In the genomic region with DNA sequence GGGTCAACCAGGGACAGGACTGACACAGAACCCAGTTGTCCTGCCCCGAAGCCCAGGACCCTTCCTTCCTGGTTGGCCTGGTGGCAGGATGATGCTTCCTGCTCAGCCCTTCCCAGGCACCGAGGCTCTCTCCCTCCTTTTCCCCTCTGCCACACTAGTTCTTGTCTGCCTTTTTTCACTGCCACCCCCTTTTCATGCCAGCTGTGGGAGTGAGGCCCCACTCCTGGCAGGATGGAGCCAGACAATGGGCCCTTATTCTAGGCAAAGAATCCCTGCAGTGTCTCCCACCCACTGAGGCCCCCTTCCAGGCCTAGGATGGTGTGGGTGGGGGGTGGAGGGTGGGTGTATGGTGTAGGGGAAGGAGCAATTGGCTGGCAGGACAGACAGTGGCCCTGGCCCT, we compare ENCODE assay signal across 27 cellular contexts. TPM values are rescaled to one million over a fixed set of nuclear protein-coding genes. Genes with fewer than 3 reads are reported as not detected.
A peak's percentile ranks its signal among the peaks of the same experiment; 100 is the strongest.
DNase-seq lines count a peak whose midpoint lies in the region; ATAC-seq and TF ChIP-seq lines count a peak whose summit lies in the region.
"Had no signal": no experiment of that assay in that cellular context is flagged by ENCODE, and none has a peak within 500 bp of the region (broad histone marks: within the 10 kb centered on the region; RNA-seq: fewer than 3 reads in every experiment).

No MANE protein-coding gene starts in this region.

- TF ChIP-seq POLR2A in suprapubic skin (IDR thresholded peaks at IDR 0.05) = no peak

- no peaks in the 10 kb centered on the region for H3K27me3 ChIP-seq in aorta (ENCODE audit: control insufficient read depth in 1 of 2, insufficient read depth in 2 of 2, low read length in 1 of 2)
- peaks cover 15% of the 10 kb centered on the region for H3K27me3 ChIP-seq in suprapubic skin
- peaks cover 15% of the 10 kb centered on the region; the same call in 1 of the 2 replicates for H3K27me3 ChIP-seq in H7 (ENCODE audit: control insufficient read depth, insufficient read depth, low read length)
- H3K27me3 ChIP-seq: ovary had no signal

- H3K4me1 ChIP-seq in aorta (ENCODE audit: control insufficient read depth in 1 of 2, insufficient read depth in 2 of 2, low read length in 2 of 2) (no peaks in the 10 kb centered on the region), suprapubic skin (peaks cover 15% of the 10 kb centered on the region)

- H3K4me3 Mint-ChIP-seq in progenitor cell of endocrine pancreas (ENCODE audit: low read depth) = no peak overlapping the region

- H3K4me1 Mint-ChIP-seq in progenitor cell of endocrine pancreas (ENCODE audit: low read depth) = peaks cover 8% of the 10 kb centered on the region

- H3K27me3 Mint-ChIP-seq in progenitor cell of endocrine pancreas = peaks cover 22% of the 10 kb centered on the region

- intact Hi-C loops in aorta (cut with DNase I) = loop anchor here in 1 of 2 donors (2.0 kb wide), 1 partner anchor 35 kb away; no protein-coding TSS in a partner anchor

- WGBS in aorta, 2 donors = 75 to 77% methylated on average over 2 of the region's 2 CpGs
- 72% methylated on average over 2 of the region's 2 CpGs for WGBS in suprapubic skin

- TF ChIP-seq EP300 in suprapubic skin (IDR thresholded peaks at IDR 0.05) = no peak

- H3K36me3 Mint-ChIP-seq in progenitor cell of endocrine pancreas (ENCODE audit: insufficient read depth) = peaks cover 7% of the 10 kb centered on the region
- H3K36me3 Mint-ChIP-seq: activated naive CD4-positive, alpha-beta T cell treated with anti-CD3 and anti-CD28 coated beads, Interleukin-2, amount 50 U/mL, for 24 hours; CD8-positive, alpha-beta T cell; IgD-negative memory B cell; stimulated activated effector memory CD8-positive, alpha-beta T cell treated with anti-CD3 and anti-CD28 coated beads, Interleukin-12 subunit alpha, Interleukin-12 subunit beta, amount 100 ng/mL, for 72 hours had no signal

- H3K27ac ChIP-seq in aorta (ENCODE audit: low read depth in 1 of 2, low read length in 2 of 2) (no peak overlapping the region), suprapubic skin (no peak overlapping the region)
- H3K27ac ChIP-seq: gastrocnemius medialis, ovary had no signal

- H3K27ac Mint-ChIP-seq in progenitor cell of endocrine pancreas = no peak overlapping the region
- H3K27ac Mint-ChIP-seq: activated T-helper 2 cell treated with anti-CD3 and anti-CD28 coated beads, Interferon-gamma antibody, Interleukin-2, Interleukin-4, amounts not matched to agents 10 μg/mL and 5 μg/mL and 100 μg/mL, durations not matched to agents 14 hours and 24 hours and 36 hours; CD8-positive, alpha-beta T cell; mesothelial cell of epicardium had no signal

- H3K9me3 ChIP-seq in aorta (ENCODE audit: control insufficient read depth, low read length) = no peaks in the 10 kb centered on the region
- H3K9me3 ChIP-seq in suprapubic skin = no peaks in the 10 kb centered on the region
- H3K9me3 ChIP-seq: gastrocnemius medialis, ovary had no signal

- H3K4me3 ChIP-seq in aorta (ENCODE audit: low read length in 2 of 2) (no peak overlapping the region), suprapubic skin (no peak overlapping the region), H7 (ENCODE audit: insufficient read depth, low read depth, low read length) (no peak overlapping the region)
- H3K4me3 ChIP-seq: ovary had no signal

- DNase-seq in NCI-H146 (lab: John Stamatoyannopoulos, UW) = peak; percentile 7
- DNase-seq in NCI-H146 treated with DMSO at 0.1 percent for 48 hours (lab: John Stamatoyannopoulos, UW; ENCODE audit: unreplicated experiment) = no peak
- DNase-seq in globus pallidus (ENCODE audit: low spot score) = peak; percentile 83
- peak in 44 of 56 donors; percentile 7 to 75 (median 44) for DNase-seq in nucleus accumbens (lab: John Stamatoyannopoulos, UW)
- peak; percentile 11 to 36 for DNase-seq in aorta
- no peak for DNase-seq in suprapubic skin (ENCODE audit: low spot score in 2 of 2)
- DNase-seq in H7 = no peak
- no peak for DNase-seq in progenitor cell of endocrine pancreas (ENCODE audit: low spot score, unreplicated experiment)
- DNase-seq: 8988T; activated CD4-positive, alpha-beta T cell treated with anti-CD3 and anti-CD28 coated beads, Interleukin-2, amount 50 U/mL, for 48 hours; activated CD8-positive, alpha-beta memory T cell treated with anti-CD3 and anti-CD28 coated beads, Interleukin-2, amount 50 U/mL, for 4 hours; CD8-positive, alpha-beta T cell; dermis blood vessel endothelial cell; DMS153; gastrocnemius medialis; naive thymus-derived CD4-positive, alpha-beta T cell; NCI-H1092 treated with DMSO at 0.1 percent for 48 hours; NCI-H2029; ovary; stimulated activated CD4-positive, alpha-beta T cell treated with anti-CD3 and anti-CD28 coated beads, Interleukin-4, amount 100 ng/mL, for 24 hours had no signal

- TF ChIP-seq CTCF in suprapubic skin (IDR thresholded peaks at IDR 0.05) (no peak), progenitor cell of endocrine pancreas (IDR thresholded peaks at IDR 0.05; ENCODE audit: unreplicated experiment) (no peak)

- H3K9me3 Mint-ChIP-seq in progenitor cell of endocrine pancreas (ENCODE audit: low read depth) = no peaks in the 10 kb centered on the region
- H3K9me3 Mint-ChIP-seq: activated naive CD4-positive, alpha-beta T cell treated with anti-CD3 and anti-CD28 coated beads, Interleukin-2, amount 50 U/mL, for 24 hours; activated T-helper 2 cell treated with anti-CD3 and anti-CD28 coated beads, Interferon-gamma antibody, Interleukin-2, Interleukin-4, amounts not matched to agents 10 μg/mL and 5 μg/mL and 100 μg/mL, durations not matched to agents 14 hours and 24 hours and 36 hours; CD8-positive, alpha-beta T cell; central memory CD8-positive, alpha-beta T cell; stimulated activated effector memory CD8-positive, alpha-beta T cell treated with anti-CD3 and anti-CD28 coated beads, Interleukin-12 subunit alpha, Interleukin-12 subunit beta, amount 100 ng/mL, for 72 hours had no signal

- ATAC-seq in aorta (ENCODE audit: low FRiP score) = no peak
- ATAC-seq: activated CD4-positive, CD25-positive, alpha-beta regulatory T cell treated with anti-CD3 and anti-CD28 coated beads, Interleukin-2, amount 50 U/mL, for 24 hours; CD8-positive, alpha-beta T cell; naive thymus-derived CD4-positive, alpha-beta T cell; stimulated activated effector memory CD8-positive, alpha-beta T cell treated with anti-CD3 and anti-CD28 coated beads, Interleukin-12 subunit alpha, Interleukin-12 subunit beta, amount 100 ng/mL, for 72 hours had no signal

- H3K36me3 ChIP-seq in aorta (ENCODE audit: control insufficient read depth in 1 of 2, insufficient read depth in 2 of 2, low read length in 1 of 2) (no peaks in the 10 kb centered on the region), suprapubic skin (no peaks in the 10 kb centered on the region), H7 (replicated peaks; ENCODE audit: control insufficient read depth, insufficient read depth, low read length) (no peaks in the 10 kb centered on the region)
- H3K36me3 ChIP-seq: gastrocnemius medialis, ovary had no signal

RNA-seq across cellular contexts. Expression of a gene that starts 1.1 kb away (rescaled TPM):
- 1 to 10 TPM; 3.7 to 5.8 TPM for total RNA-seq in aorta
- polyA plus RNA-seq in aorta = 1 to 10 TPM in 1 of 2 donors, under 1 TPM in 1; 0.64 to 9.4 TPM
- 1 to 10 TPM in 3 of 4 donors, under 1 TPM in 1; 0.53 to 4.5 (median 2.7) TPM for total RNA-seq in suprapubic skin
- 17.7 and 23.0 TPM in 2 replicates for total RNA-seq in H7 (2014; rRNA removed; shearing (Covaris generic))
- 55.9 and 58.0 TPM in 2 replicates for total RNA-seq in progenitor cell of endocrine pancreas

RNA-seq across cellular contexts. Expression of a gene that starts 29.2 kb away (rescaled TPM):
- total RNA-seq in aorta (10 to 100 TPM in 1 of 2 donors, 1 to 10 TPM in 1; 8.2 to 16.5 TPM), suprapubic skin (10 to 100 TPM in 2 of 4 donors, 1 to 10 TPM in 2; 7.4 to 25.7 (median 13.1) TPM), progenitor cell of endocrine pancreas (16.5 and 18.0 TPM in 2 replicates)
- 10 to 100 TPM; 13.8 to 22.6 TPM for polyA plus RNA-seq in aorta
- total RNA-seq in H7 (2014; rRNA removed; shearing (Covaris generic)) = 34.4 and 35.2 TPM in 2 replicates

RNA-seq across cellular contexts. Expression of a gene that starts 37.7 kb away (rescaled TPM):
- total RNA-seq in aorta = 1 to 10 TPM; 3.6 to 5.8 TPM
- 1 to 10 TPM; 2.7 to 6.5 TPM for polyA plus RNA-seq in aorta
- 1 to 10 TPM; 3.5 to 7.8 (median 6.1) TPM for total RNA-seq in suprapubic skin
- total RNA-seq in H7 (2014; rRNA removed; shearing (Covaris generic)) = 40.0 and 40.3 TPM in 2 replicates
- 0.74 and 1.1 TPM in 2 replicates for total RNA-seq in progenitor cell of endocrine pancreas

RNA-seq across cellular contexts. Expression of a gene that starts 56.4 kb away (rescaled TPM):
- 10 to 100 TPM; 72.6 to 79.6 TPM for total RNA-seq in aorta
- 100 to 1,000 TPM; 128 to 222 TPM for polyA plus RNA-seq in aorta
- 100 to 1,000 TPM; 114 to 130 (median 122) TPM for total RNA-seq in suprapubic skin
- total RNA-seq in H7 (2014; rRNA removed; shearing (Covaris generic)) = 154 and 185 TPM in 2 replicates
- total RNA-seq in progenitor cell of endocrine pancreas = 189 and 191 TPM in 2 replicates

Comparison
In these comparisons a context has a peak if more than half of its experiments do, and no peak if none do; other contexts are left out.
1. DNase-seq: peak in NCI-H146 (single experiment), globus pallidus (single experiment), nucleus accumbens (44 of 56) and aorta (2 of 2); none in NCI-H146 treated with DMSO at 0.1 percent for 48 hours (single experiment), suprapubic skin (0 of 2), H7 (single experiment) and progenitor cell of endocrine pancreas (single experiment).